In the genomic region with DNA sequence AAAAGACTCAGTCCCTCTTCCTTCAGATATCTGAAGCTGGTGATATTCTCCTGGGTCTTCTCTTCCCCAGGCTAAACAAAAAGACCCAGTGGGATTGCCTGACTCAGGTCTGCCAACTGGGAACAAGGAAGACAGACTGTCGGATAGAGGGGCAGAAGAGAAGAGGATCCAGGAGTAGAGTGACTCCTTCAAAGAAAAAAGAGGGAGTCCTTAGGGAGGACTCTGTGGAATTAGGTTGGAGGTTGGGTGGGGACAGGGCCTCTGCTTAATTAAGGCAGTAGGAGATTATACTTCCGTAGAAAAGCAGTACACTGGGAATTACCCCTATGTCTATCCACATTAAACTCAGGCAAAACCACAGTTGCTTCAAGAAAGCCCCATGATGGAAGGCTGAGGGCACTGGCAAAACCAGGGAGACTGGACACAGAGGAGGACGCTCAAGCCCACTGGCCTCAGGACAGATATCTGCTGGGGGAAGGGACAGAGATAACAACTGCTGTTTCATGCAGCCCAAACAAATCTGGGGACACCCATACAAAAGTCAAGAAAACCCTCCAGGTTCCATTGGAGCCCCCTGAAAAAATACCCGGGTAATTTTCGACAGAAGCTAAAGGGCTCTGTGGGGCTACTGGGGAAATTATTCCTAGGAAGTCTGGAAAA, we compare ENCODE assay signal across 8 cellular contexts. TPM values are rescaled to one million over a fixed set of nuclear protein-coding genes. Genes with fewer than 3 reads are reported as not detected.
DNase-seq lines count a peak whose midpoint lies in the region; ATAC-seq and TF ChIP-seq lines count a peak whose summit lies in the region.

No MANE protein-coding gene starts in this region.

- no peaks in the 10 kb centered on the region for H3K27me3 Mint-ChIP-seq in activated CD4-positive, alpha-beta T cell treated with anti-CD3 and anti-CD28 coated beads, Interleukin-2, amount 10 ng/mL, durations not matched to agents 24 days and 14 days
- peaks cover 0 to 3% (median 3%) of the 10 kb centered on the region in 3 donors for H3K27me3 Mint-ChIP-seq in CD14-positive monocyte (ENCODE audit: low read depth in 3 of 3)

- H3K9me3 Mint-ChIP-seq in activated CD4-positive, alpha-beta T cell treated with anti-CD3 and anti-CD28 coated beads, Interleukin-2, amount 10 ng/mL, durations not matched to agents 24 days and 14 days, result no peaks in the 10 kb centered on the region
- no peaks in the 10 kb centered on the region for H3K9me3 Mint-ChIP-seq in CD14-positive monocyte

- no peak for TF ChIP-seq EP300 in gastroesophageal sphincter (IDR thresholded peaks at IDR 0.05)

- no peaks in the 10 kb centered on the region for H3K27me3 ChIP-seq in gastroesophageal sphincter

- TF ChIP-seq CTCF in RWPE1 (conservative IDR thresholded peaks at IDR 0.05; ENCODE audit: low read depth) (no peak), gastroesophageal sphincter (IDR thresholded peaks at IDR 0.05) (no peak), CD14-positive monocyte (IDR thresholded peaks at IDR 0.05) (no peak)

- peak; percentile 61 for DNase-seq in activated CD4-positive, alpha-beta T cell treated with anti-CD3 and anti-CD28 coated beads, Interleukin-2, amount 10 ng/mL, durations not matched to agents 24 days and 14 days
- no peak for DNase-seq in activated CD4-positive, alpha-beta T cell treated with anti-CD3 and anti-CD28 coated beads, Interleukin-2, amount 50 U/mL, for 4 hours
- no peak for DNase-seq in RWPE1 (ENCODE audit: low spot score)
- peak; percentile 35 for DNase-seq in superior temporal gyrus (ENCODE audit: extremely low spot score)
- DNase-seq in Kasumi-1 (lab: John Stamatoyannopoulos, UW), result no peak
- DNase-seq in stimulated activated CD4-positive, alpha-beta T cell treated with anti-CD3 and anti-CD28 coated beads, Interleukin-12 subunit alpha, Interleukin-12 subunit beta, amount 100 ng/mL, for 4 hours, result no peak
- DNase-seq in CD14-positive monocyte (ENCODE audit: low spot score), result no peak

- POLR2A ChIA-PET in RWPE1 (lab: Yijun Ruan, JAX; ENCODE audit: low non-redundant PET), result no interaction called here

- H3K27ac ChIP-seq in RWPE1 (peak overlapping the region; percentile 60), gastroesophageal sphincter (peak overlapping the region; percentile 48 to 99 (median 93))

- CTCF ChIA-PET in RWPE1 (lab: Yijun Ruan, JAX), result interaction anchor here (0.8 to 1.4 kb wide), 2 partner anchors 37 to 55 kb away, joined by 4 to 5 read pairs; no protein-coding TSS in a partner anchor

- peaks cover 98% of the 10 kb centered on the region for H3K36me3 Mint-ChIP-seq in activated CD4-positive, alpha-beta T cell treated with anti-CD3 and anti-CD28 coated beads, Interleukin-2, amount 10 ng/mL, durations not matched to agents 24 days and 14 days (ENCODE audit: low read depth)
- peaks cover 82 to 88% of the 10 kb centered on the region in 2 donors for H3K36me3 Mint-ChIP-seq in CD14-positive monocyte

- peaks cover 0 to 31% of the 10 kb centered on the region in 2 donors for H3K36me3 ChIP-seq in gastroesophageal sphincter

- 57 to 81% methylated on average over 3 to 4 of the region's 5 CpGs for WGBS in gastroesophageal sphincter (ENCODE audit: low coverage in 1 of 2), 2 donors

- H3K4me3 ChIP-seq in gastroesophageal sphincter, result peak overlapping the region in 1 of 2 donors; percentile 89

- intact Hi-C loops in activated CD4-positive, alpha-beta T cell treated with anti-CD3 and anti-CD28 coated beads, Interleukin-2, amount 10 ng/mL, durations not matched to agents 24 days and 14 days (cut with micrococcal nuclease), result loop anchor here (1.0 kb wide), 2 partner anchors 18 to 42 kb away; no protein-coding TSS in a partner anchor
- intact Hi-C loops in CD14-positive monocyte (cut with micrococcal nuclease), result loop anchor here in 1 of 2 donors (10.0 kb wide), 1 partner anchor 192 kb away; no protein-coding TSS in a partner anchor

- no peak for TF ChIP-seq POLR2A in gastroesophageal sphincter (IDR thresholded peaks at IDR 0.05)

- peaks cover 58% of the 10 kb centered on the region for H3K4me1 Mint-ChIP-seq in activated CD4-positive, alpha-beta T cell treated with anti-CD3 and anti-CD28 coated beads, Interleukin-2, amount 10 ng/mL, durations not matched to agents 24 days and 14 days
- peaks cover 65% of the 10 kb centered on the region for H3K4me1 Mint-ChIP-seq in CD14-positive monocyte

- peak overlapping the region; percentile 92 for H3K27ac Mint-ChIP-seq in activated CD4-positive, alpha-beta T cell treated with anti-CD3 and anti-CD28 coated beads, Interleukin-2, amount 10 ng/mL, durations not matched to agents 24 days and 14 days
- H3K27ac Mint-ChIP-seq in CD14-positive monocyte, result peak overlapping the region in 3 of 7 donors; percentile 9 to 42 (median 12)

- H3K4me1 ChIP-seq in gastroesophageal sphincter, result peaks cover 18 to 100% (median 68%) of the 10 kb centered on the region in 3 donors

- no peaks in the 10 kb centered on the region for H3K9me3 ChIP-seq in gastroesophageal sphincter

- no peak for ATAC-seq in gastroesophageal sphincter

- peak overlapping the region; percentile 98 for H3K4me3 Mint-ChIP-seq in activated CD4-positive, alpha-beta T cell treated with anti-CD3 and anti-CD28 coated beads, Interleukin-2, amount 10 ng/mL, durations not matched to agents 24 days and 14 days
- no peak overlapping the region for H3K4me3 Mint-ChIP-seq in CD14-positive monocyte

RNA-seq across cellular contexts. Expression of a gene that starts 5.7 kb away (rescaled TPM):
- 379 and 381 TPM in 2 replicates for total RNA-seq in activated CD4-positive, alpha-beta T cell treated with anti-CD3 and anti-CD28 coated beads, Interleukin-2, amount 10 ng/mL, durations not matched to agents 24 days and 14 days
- 100 to 1,000 TPM in 3 of 4 donors, 10 to 100 TPM in 1; 71.9 to 171 (median 135) TPM for total RNA-seq in gastroesophageal sphincter
- 10 to 100 TPM; 12.4 to 14.3 TPM for polyA plus RNA-seq in CD14-positive monocyte

RNA-seq across cellular contexts. Expression of a gene that starts 22.1 kb away (rescaled TPM):
- 60.1 and 61.3 TPM in 2 replicates for total RNA-seq in activated CD4-positive, alpha-beta T cell treated with anti-CD3 and anti-CD28 coated beads, Interleukin-2, amount 10 ng/mL, durations not matched to agents 24 days and 14 days
- 1 to 10 TPM in 1 of 4 donors, under 1 TPM in 3; 0.13 to 1.4 (median 0.74) TPM for total RNA-seq in gastroesophageal sphincter
- under 1 TPM in 1 of 2 donors, not detected in 1; 0.06 TPM for polyA plus RNA-seq in CD14-positive monocyte

Comparison
In these comparisons a context has a peak if more than half of its experiments do, and no peak if none do; other contexts are left out.
1. DNase-seq: peak in activated CD4-positive, alpha-beta T cell treated with anti-CD3 and anti-CD28 coated beads, Interleukin-2, amount 10 ng/mL, durations not matched to agents 24 days and 14 days (single experiment) and superior temporal gyrus (single experiment); none in activated CD4-positive, alpha-beta T cell treated with anti-CD3 and anti-CD28 coated beads, Interleukin-2, amount 50 U/mL, for 4 hours (0 of 2), RWPE1 (single experiment), Kasumi-1 (0 of 2), stimulated activated CD4-positive, alpha-beta T cell treated with anti-CD3 and anti-CD28 coated beads, Interleukin-12 subunit alpha, Interleukin-12 subunit beta, amount 100 ng/mL, for 4 hours (single experiment) and CD14-positive monocyte (single experiment).
2. RNA of a gene that starts 22.1 kb away (total RNA-seq): 60.1 to 61.3 TPM in activated CD4-positive, alpha-beta T cell treated with anti-CD3 and anti-CD28 coated beads, Interleukin-2, amount 10 ng/mL, durations not matched to agents 24 days and 14 days; 0.13 to 1.4 TPM in gastroesophageal sphincter; every median in the first group is over 10 times any median in the second.